ENCODE assay signal across 11 cellular contexts in the genomic region with DNA sequence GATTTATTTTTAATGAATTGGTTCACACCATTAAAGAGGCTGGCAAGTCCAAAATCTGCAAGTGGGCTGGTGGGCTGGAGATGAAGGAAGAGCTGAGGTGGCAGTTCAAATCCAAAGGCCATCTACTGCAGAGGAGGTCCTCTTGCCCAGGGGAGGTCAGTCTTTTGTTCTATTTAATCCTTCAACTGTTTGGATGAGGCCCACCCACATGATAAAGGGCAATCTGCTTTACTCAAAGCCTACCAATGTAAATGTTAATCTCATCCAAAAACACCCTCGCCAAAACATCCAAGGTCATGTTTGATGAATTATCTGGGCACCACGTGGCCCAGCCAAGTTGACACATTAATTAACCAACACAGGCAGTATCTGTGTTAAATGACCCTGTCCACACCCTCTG.
"Had no signal": no experiment of that assay in that cellular context is flagged by ENCODE, and none has a peak within 500 bp of the region (broad histone marks: within the 10 kb centered on the region; RNA-seq: fewer than 3 reads in every experiment).

No MANE protein-coding gene starts in this region.

- H3K4me3 ChIP-seq: GM23248, GM23338, HAP-1 had no signal

- H2AFZ ChIP-seq: GM23248, GM23338 had no signal

- H3K36me3 ChIP-seq: HAP-1 had no signal

- H3K9me3 ChIP-seq: HAP-1 had no signal

- DNase-seq: GM23248, GOT3, H7, H9, HCEC 1CT, HFFc6 had no signal

- H3K9ac ChIP-seq: GM23248 had no signal

- FAIRE-seq: H1, H54 had no signal

- ATAC-seq: GM23338, HCT116 had no signal

- H3K4me2 ChIP-seq: GM23338 had no signal

- H3K27ac ChIP-seq: GM23248 had no signal

- H3K4me1 ChIP-seq: HAP-1 had no signal
